ENCODE assay signal across 8 cellular contexts in genomic region chr19:36115453-36116343, GRCh38. TPM values are rescaled to one million over a fixed set of nuclear protein-coding genes. Genes with fewer than 3 reads are reported as not detected.
DNase-seq lines count a peak whose midpoint lies in the region; ATAC-seq, FAIRE-seq and TF ChIP-seq lines count a peak whose summit lies in the region.

Gene TBCB, plus strand, starts transcription at chr19:36115468. Its CDS starts 93 bp downstream, at chr19:36115561.

- H3K4me3 ChIP-seq in OCI-LY3 (ENCODE audit: low read length): peak within 1 kb of the TSS; percentile 88
- H3K4me3 ChIP-seq in fibroblast of villous mesenchyme (ENCODE audit: low read depth, low read length): peak within 1 kb of the TSS; percentile 97
- H3K4me3 ChIP-seq in transverse colon: peak within 1 kb of the TSS; percentile 62 to 71 (median 68)

- no peak for TF ChIP-seq EP300 in transverse colon (IDR thresholded peaks at IDR 0.05; ENCODE audit: low read depth)

- peak within 1 kb of the TSS; percentile 83 for H2AFZ ChIP-seq in OCI-LY3 (ENCODE audit: low read depth, low read length)

- no peak for TF ChIP-seq CTCF in OCI-LY3 (IDR thresholded peaks at IDR 0.05; ENCODE audit: low read depth, low read length)
- TF ChIP-seq CTCF in fibroblast of villous mesenchyme (IDR thresholded peaks at IDR 0.05; ENCODE audit: insufficient read depth, low read depth, low read length): no peak
- no peak for TF ChIP-seq CTCF in osteocyte (IDR thresholded peaks at IDR 0.05)
- TF ChIP-seq CTCF in transverse colon (IDR thresholded peaks at IDR 0.05): no peak

- peak; percentile 82 for TF ChIP-seq POLR2A in GM12892 (IDR thresholded peaks at IDR 0.05; ENCODE audit: low read depth, low read length)
- peak; percentile 46 for TF ChIP-seq POLR2A in transverse colon (IDR thresholded peaks at IDR 0.05)

- H3K9me3 ChIP-seq in OCI-LY3 (ENCODE audit: insufficient read depth, low read length) (no peaks in the 10 kb centered on the region), transverse colon (no peaks in the 10 kb centered on the region)

- in situ Hi-C loops in transverse colon (cut with MboI; ENCODE audit: low pct_ligation_motif_present in 1 of 4, low pct_unique_long_range_greater_than_20kb in 1 of 4, low sequenced_read_pairs in 3 of 4): no loop called here

- intact Hi-C loops in transverse colon (cut with DNase I; ENCODE audit: low total_unique reads): no loop called here

- peak within 1 kb of the TSS; percentile 94 for H3K9ac ChIP-seq in OCI-LY3 (ENCODE audit: low read length)

- peaks cover 39% of the 10 kb centered on the region for H3K4me1 Mint-ChIP-seq in activated T-cell treated with anti-CD3 and anti-CD28 coated beads, Interleukin-2, amount 50 U/mL, for 72 hours (ENCODE audit: low read depth)
- peaks cover 27% of the 10 kb centered on the region for H3K4me1 Mint-ChIP-seq in osteocyte (ENCODE audit: unreplicated experiment)

- H3K36me3 ChIP-seq in OCI-LY3 (replicated peaks; ENCODE audit: low read depth, low read length) (peaks cover 37% of the 10 kb centered on the region), transverse colon (peaks cover 0 to 4% (median 0%) of the 10 kb centered on the region in 4 donors)

- peak within 1 kb of the TSS; percentile 74 for H3K4me2 ChIP-seq in OCI-LY3 (ENCODE audit: low read length)

- 0 to 7% methylated on average over 2 to 31 of the region's 59 CpGs for WGBS in transverse colon (ENCODE audit: low coverage in 1 of 2), 2 donors

- H3K4me1 ChIP-seq in OCI-LY3 (ENCODE audit: low read length) (peaks cover 18% of the 10 kb centered on the region), transverse colon (peaks cover 11 to 30% (median 22%) of the 10 kb centered on the region in 4 donors)

- 0 out of 2 replicates have a peak, but pooled peaks cover 3% of the 10 kb centered on the region for H4K20me1 ChIP-seq in OCI-LY3 (ENCODE audit: insufficient read depth, low read length)

- H3K27me3 ChIP-seq in OCI-LY3 (ENCODE audit: low read depth, low read length): no peaks in the 10 kb centered on the region
- H3K27me3 ChIP-seq in transverse colon: no peaks in the 10 kb centered on the region

- peak within 1 kb of the TSS; percentile 98 for H3K27ac Mint-ChIP-seq in activated T-cell treated with anti-CD3 and anti-CD28 coated beads, Interleukin-2, amount 50 U/mL, for 72 hours
- H3K27ac Mint-ChIP-seq in osteocyte (ENCODE audit: unreplicated experiment): peak within 1 kb of the TSS; percentile 97

- H3K27me3 Mint-ChIP-seq in activated T-cell treated with anti-CD3 and anti-CD28 coated beads, Interleukin-2, amount 50 U/mL, for 72 hours (ENCODE audit: low read depth): no peaks in the 10 kb centered on the region
- H3K27me3 Mint-ChIP-seq in osteocyte (ENCODE audit: unreplicated experiment): no peaks in the 10 kb centered on the region

- H3K36me3 Mint-ChIP-seq in activated T-cell treated with anti-CD3 and anti-CD28 coated beads, Interleukin-2, amount 50 U/mL, for 72 hours (ENCODE audit: insufficient read depth in 2 of 2): peaks cover 9 to 19% of the 10 kb centered on the region in 2 donors
- peaks cover 20% of the 10 kb centered on the region for H3K36me3 Mint-ChIP-seq in osteocyte (ENCODE audit: unreplicated experiment)

- ATAC-seq in HG02763 (IDR thresholded peaks at IDR 0.05; ENCODE audit: unreplicated experiment): peak; percentile 30
- peak; percentile 63 to 66 for ATAC-seq in activated T-cell treated with anti-CD3 and anti-CD28 coated beads, Interleukin-2, amount 50 U/mL, for 72 hours (replicated peaks in 1 of 2)

- no peak for FAIRE-seq in GM12892 (lab: Jason Lieb, UNC)

- no peaks in the 10 kb centered on the region for H3K9me3 Mint-ChIP-seq in activated T-cell treated with anti-CD3 and anti-CD28 coated beads, Interleukin-2, amount 50 U/mL, for 72 hours
- no peaks in the 10 kb centered on the region for H3K9me3 Mint-ChIP-seq in osteocyte (ENCODE audit: unreplicated experiment)

- H3K79me2 ChIP-seq in OCI-LY3 (ENCODE audit: low read length): peaks cover 26% of the 10 kb centered on the region

- H3K4me3 Mint-ChIP-seq in activated T-cell treated with anti-CD3 and anti-CD28 coated beads, Interleukin-2, amount 50 U/mL, for 72 hours: peak within 1 kb of the TSS; percentile 97 to 98
- H3K4me3 Mint-ChIP-seq in osteocyte (ENCODE audit: unreplicated experiment): peak within 1 kb of the TSS; percentile 89

- H3K27ac ChIP-seq in OCI-LY3 (ENCODE audit: low read length): peak within 1 kb of the TSS; percentile 77
- H3K27ac ChIP-seq in transverse colon: peak within 1 kb of the TSS; percentile 87 to 94 (median 93)

- DNase-seq in GM12892 (ENCODE audit: insufficient read length): peak; percentile 84
- DNase-seq in activated T-cell treated with anti-CD3 and anti-CD28 coated beads, Interleukin-2, amount 50 U/mL, for 72 hours: peak in 1 of 2 donors; percentile 87
- peak; percentile 32 for DNase-seq in fibroblast of villous mesenchyme (ENCODE audit: low read depth)
- no peak for DNase-seq in osteocyte (ENCODE audit: extremely low spot score, unreplicated experiment)
- DNase-seq in transverse colon: peak; percentile 90
- DNase-seq in NCI-H187 (lab: John Stamatoyannopoulos, UW): no peak

RNA-seq across cellular contexts. Expression of gene TBCB, which starts in this region (rescaled TPM):
- 81.2 TPM for polyA plus RNA-seq in GM12892 (2012; ENCODE audit: missing spikeins)
- 10 to 100 TPM; 86.2 to 86.8 TPM for total RNA-seq in activated T-cell treated with anti-CD3 and anti-CD28 coated beads, Interleukin-2, amount 50 U/mL, for 72 hours
- 144 and 165 TPM in 2 replicates for total RNA-seq in fibroblast of villous mesenchyme
- 172 and 177 TPM in 2 replicates for total RNA-seq in osteocyte
- total RNA-seq in transverse colon: 100 to 1,000 TPM in 2 of 4 donors, 10 to 100 TPM in 2; 82.4 to 175 (median 134) TPM

Comparison
In these comparisons a context has a peak if more than half of its experiments do, and no peak if none do; other contexts are left out.
1. DNase-seq: peak in GM12892 (single experiment), fibroblast of villous mesenchyme (single experiment) and transverse colon (single experiment); none in osteocyte (single experiment) and NCI-H187 (0 of 2).
2. Peak in every context shown above with its lines, with median percentiles within 50 percentile points of each other: H3K4me3 ChIP-seq.